Comparison of ENCODE assay signal across 22 cellular contexts in genomic region chr3:161406594-161407555, GRCh38. TPM values are rescaled to one million over a fixed set of nuclear protein-coding genes. Genes with fewer than 3 reads are reported as not detected.
DNase-seq lines count a peak whose midpoint lies in the region; ATAC-seq and TF ChIP-seq lines count a peak whose summit lies in the region.
"Had no signal": no experiment of that assay in that cellular context is flagged by ENCODE, and none has a peak within 500 bp of the region (broad histone marks: within the 10 kb centered on the region; RNA-seq: fewer than 3 reads in every experiment).

No MANE protein-coding gene starts in this region.

- no peak overlapping the region for H3K27ac ChIP-seq in CD4-positive, alpha-beta T cell (ENCODE audit: low read depth, low read length)
- H3K27ac ChIP-seq: heart right ventricle, tibial artery had no signal

- intact Hi-C loops in CD4-positive, alpha-beta T cell (cut with DNase I, micrococcal nuclease) = loop anchor here in 1 of 2 experiments (5.0 kb wide), 1 partner anchor 700 kb away; no protein-coding TSS in a partner anchor

- POLR2A ChIA-PET in CD4-positive, alpha-beta T cell (lab: Charles Lee) = interaction anchor here (0.5 to 2.2 kb wide), 5 partner anchors 12 to 652 kb away, joined by 3 to 7 read pairs (median 4); no protein-coding TSS in a partner anchor

- H3K27ac Mint-ChIP-seq in CD4-positive, alpha-beta T cell = no peak overlapping the region
- no peak overlapping the region for H3K27ac Mint-ChIP-seq in immature natural killer cell
- H3K27ac Mint-ChIP-seq: activated CD4-positive, alpha-beta memory T cell treated with anti-CD3 and anti-CD28 coated beads, Interleukin-2, amount 10 ng/mL, durations not matched to agents 7 days and 5 days; activated T-helper 1 cell treated with anti-CD3 and anti-CD28 coated beads, Interleukin-12 subunit alpha, Interleukin-12 subunit beta, Interleukin-2, Interleukin-4 antibody, amounts not matched to agents 30 ng/mL and 10 ng/mL and 1 ng/mL, durations not matched to agents 14 hours and 24 hours and 36 hours; nephron progenitor cell; stimulated activated naive B cell treated with anti-CD40 and anti-IgM and Interleukin-4, amounts not matched to agents 10 μg/mL and 1 μg/mL and 100 μg/mL, for 72 hours had no signal

- H3K4me1 Mint-ChIP-seq in CD4-positive, alpha-beta T cell (ENCODE audit: low read depth) = peaks cover 34% of the 10 kb centered on the region
- peaks cover 16 to 33% of the 10 kb centered on the region in 2 donors for H3K4me1 Mint-ChIP-seq in immature natural killer cell
- H3K4me1 Mint-ChIP-seq: stimulated activated naive B cell treated with anti-CD40 and anti-IgM and Interleukin-4, amounts not matched to agents 10 μg/mL and 1 μg/mL and 100 μg/mL, for 72 hours had no signal

- peak in 1 of 10 experiments; percentile 3 for DNase-seq in CD4-positive, alpha-beta T cell
- peak; percentile 58 for DNase-seq in DMS53 (lab: John Stamatoyannopoulos, UW)
- DNase-seq in NCI-H526 (lab: John Stamatoyannopoulos, UW) = peak; percentile 65 to 83
- peak; percentile 28 to 37 (median 36) for DNase-seq in immature natural killer cell
- DNase-seq in DMS79 (lab: John Stamatoyannopoulos, UW) = no peak
- no peak for DNase-seq in stimulated activated CD4-positive, alpha-beta T cell treated with anti-CD3 and anti-CD28 coated beads, Interleukin-4, amount 100 ng/mL, for 24 hours
- DNase-seq: activated CD4-positive, alpha-beta memory T cell treated with anti-CD3 and anti-CD28 coated beads, Interleukin-2, amount 10 ng/mL, durations not matched to agents 7 days and 5 days; amniotic stem cell; BE2C; cerebellar nuclear complex; heart right ventricle; islet precursor cell; mesenchymal stem cell; NCI-H1694 treated with DMSO at 0.1 percent for 48 hours; NCI-H510A treated with DMSO at 0.1 percent for 48 hours; nephron progenitor cell; stimulated activated naive B cell treated with anti-CD40 and anti-IgM and Interleukin-4, amounts not matched to agents 10 μg/mL and 1 μg/mL and 100 μg/mL, for 72 hours; tibial artery had no signal

- peak overlapping the region; percentile 18 for H3K4me3 Mint-ChIP-seq in CD4-positive, alpha-beta T cell
- H3K4me3 Mint-ChIP-seq in immature natural killer cell = peak overlapping the region in 2 of 5 donors; percentile 15 to 48
- H3K4me3 Mint-ChIP-seq: activated CD4-positive, alpha-beta memory T cell treated with anti-CD3 and anti-CD28 coated beads, Interleukin-2, amount 10 ng/mL, durations not matched to agents 7 days and 5 days; activated T-helper 1 cell treated with anti-CD3 and anti-CD28 coated beads, Interleukin-12 subunit alpha, Interleukin-12 subunit beta, Interleukin-2, Interleukin-4 antibody, amounts not matched to agents 30 ng/mL and 10 ng/mL and 1 ng/mL, durations not matched to agents 14 hours and 24 hours and 36 hours; nephron progenitor cell; stimulated activated naive B cell treated with anti-CD40 and anti-IgM and Interleukin-4, amounts not matched to agents 10 μg/mL and 1 μg/mL and 100 μg/mL, for 72 hours had no signal

- H3K27me3 ChIP-seq in CD4-positive, alpha-beta T cell (ENCODE audit: control insufficient read depth, insufficient read depth, low read length) = no peaks in the 10 kb centered on the region
- H3K27me3 ChIP-seq: BE2C, heart right ventricle, tibial artery had no signal

- H3K36me3 Mint-ChIP-seq in CD4-positive, alpha-beta T cell (ENCODE audit: low read depth) = no peaks in the 10 kb centered on the region
- no peaks in the 10 kb centered on the region for H3K36me3 Mint-ChIP-seq in immature natural killer cell
- H3K36me3 Mint-ChIP-seq: stimulated activated naive B cell treated with anti-CD40 and anti-IgM and Interleukin-4, amounts not matched to agents 10 μg/mL and 1 μg/mL and 100 μg/mL, for 72 hours had no signal

- H3K9me3 Mint-ChIP-seq in CD4-positive, alpha-beta T cell = no peaks in the 10 kb centered on the region
- H3K9me3 Mint-ChIP-seq in immature natural killer cell = no peaks in the 10 kb centered on the region
- H3K9me3 Mint-ChIP-seq: activated CD4-positive, alpha-beta memory T cell treated with anti-CD3 and anti-CD28 coated beads, Interleukin-2, amount 10 ng/mL, durations not matched to agents 7 days and 5 days; activated T-helper 1 cell treated with anti-CD3 and anti-CD28 coated beads, Interleukin-12 subunit alpha, Interleukin-12 subunit beta, Interleukin-2, Interleukin-4 antibody, amounts not matched to agents 30 ng/mL and 10 ng/mL and 1 ng/mL, durations not matched to agents 14 hours and 24 hours and 36 hours; nephron progenitor cell; stimulated activated naive B cell treated with anti-CD40 and anti-IgM and Interleukin-4, amounts not matched to agents 10 μg/mL and 1 μg/mL and 100 μg/mL, for 72 hours had no signal

- ATAC-seq in CD4-positive, alpha-beta T cell (ENCODE audit: poor library complexity) = peak; percentile 56
- ATAC-seq in HG03097 (IDR thresholded peaks at IDR 0.05; ENCODE audit: low FRiP score, unreplicated experiment) = no peak
- ATAC-seq: HCT116; heart right ventricle; stimulated activated naive B cell treated with anti-CD40 and anti-IgM and Interleukin-4, amounts not matched to agents 10 μg/mL and 1 μg/mL and 100 μg/mL, for 72 hours had no signal

- CTCF ChIA-PET in CD4-positive, alpha-beta T cell (lab: Charles Lee) = interaction anchor here (1.7 kb wide), 1 partner anchor 132 kb away, joined by 8 read pairs; no protein-coding TSS in a partner anchor

- H3K27me3 Mint-ChIP-seq in CD4-positive, alpha-beta T cell = no peaks in the 10 kb centered on the region
- H3K27me3 Mint-ChIP-seq in immature natural killer cell (ENCODE audit: low read depth in 3 of 3) = peaks cover 3 to 11% (median 10%) of the 10 kb centered on the region in 3 donors

- H3K9me3 ChIP-seq in CD4-positive, alpha-beta T cell (ENCODE audit: control insufficient read depth, low read length) = no peaks in the 10 kb centered on the region
- H3K9me3 ChIP-seq: BE2C, tibial artery had no signal

- TF ChIP-seq CTCF in CD4-positive, alpha-beta T cell (IDR thresholded peaks at IDR 0.05) = no peak

RNA-seq across cellular contexts. Expression of gene SPTSSB, which starts 35.6 kb away (rescaled TPM):
- total RNA-seq in CD4-positive, alpha-beta T cell = under 1 TPM in 1 of 2 experiments, not detected in 1; 0.11 TPM
- polyA plus RNA-seq in immature natural killer cell = 100 to 1,000 TPM in 1 of 3 donors, 10 to 100 TPM in 2; 57.5 to 153 (median 70.0) TPM
- total RNA-seq: activated CD4-positive, alpha-beta memory T cell treated with anti-CD3 and anti-CD28 coated beads, Interleukin-2, amount 10 ng/mL, durations not matched to agents 7 days and 5 days; activated T-helper 1 cell treated with anti-CD3 and anti-CD28 coated beads, Interleukin-12 subunit alpha, Interleukin-12 subunit beta, Interleukin-2, Interleukin-4 antibody, amounts not matched to agents 30 ng/mL and 10 ng/mL and 1 ng/mL, durations not matched to agents 14 hours and 24 hours and 36 hours; LHCN-M2 had no signal

Comparison
In these comparisons a context has a peak if more than half of its experiments do, and no peak if none do; other contexts are left out.
1. DNase-seq: peak in DMS53 (single experiment), NCI-H526 (2 of 2) and immature natural killer cell (3 of 3); none in DMS79 (single experiment) and stimulated activated CD4-positive, alpha-beta T cell treated with anti-CD3 and anti-CD28 coated beads, Interleukin-4, amount 100 ng/mL, for 24 hours (single experiment).